Comparison of ENCODE assay signal across 1 cellular context in the genomic region with DNA sequence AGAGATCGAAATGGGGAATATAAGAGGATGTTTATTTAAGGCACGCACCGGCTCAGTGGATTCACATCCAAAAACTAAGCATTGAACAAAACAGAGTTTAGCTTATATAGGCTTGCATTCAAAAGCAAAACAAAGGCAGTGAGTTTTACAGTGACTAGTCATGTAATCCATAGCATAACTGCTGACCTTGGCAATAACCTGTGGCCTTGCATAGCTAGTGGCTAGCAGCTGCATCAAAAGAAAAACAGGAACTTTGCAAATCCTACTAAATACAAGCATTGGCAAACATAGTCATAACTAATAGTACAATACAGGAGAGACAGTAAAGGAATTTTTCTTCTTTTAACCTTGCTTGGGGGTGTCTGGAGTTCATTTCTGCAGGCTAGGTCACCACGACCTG.
TF ChIP-seq lines count a peak whose summit lies in the region.

No MANE protein-coding gene starts in this region.

TF ChIP-seq in K562, 482 proteins besides CTCF, POLR2A, EP300 and RAD21:
- no peak for TF ChIP-seq E2F3 (CRISPR knock-in tag; IDR thresholded peaks at IDR 0.05)
- TF ChIP-seq HLTF (IDR thresholded peaks at IDR 0.05) = no peak
- TF ChIP-seq FOXA3 (CRISPR knock-in tag; conservative IDR thresholded peaks at IDR 0.05 in 1 of 2, IDR thresholded peaks at IDR 0.05 in 1 of 2) = no peak
- TF ChIP-seq HMBOX1 (IDR thresholded peaks at IDR 0.05) = peak; percentile 82
- TF ChIP-seq TFAM (CRISPR knock-in tag; conservative IDR thresholded peaks at IDR 0.05) = no peak
- TF ChIP-seq FOSL1 (tag; conservative IDR thresholded peaks at IDR 0.05) = no peak
- TF ChIP-seq MAFG (tag; conservative IDR thresholded peaks at IDR 0.05) = peak; percentile 74
- peak; percentile 53; the same call in 1 of the 2 replicates for TF ChIP-seq ESRRA (IDR thresholded peaks at IDR 0.05; ENCODE audit: borderline replicate concordance, low read depth)
- no peak for TF ChIP-seq PTRF (tag; IDR thresholded peaks at IDR 0.05)
- no peak for TF ChIP-seq CBX8 (IDR thresholded peaks at IDR 0.05; ENCODE audit: borderline replicate concordance, extremely low read depth, low read depth, low read length, poor library complexity, severe bottlenecking)
- TF ChIP-seq ZZZ3 (IDR thresholded peaks at IDR 0.05) = no peak
- no peak for TF ChIP-seq WHSC1 (IDR thresholded peaks at IDR 0.05; ENCODE audit: low read length)
- TF ChIP-seq MCM3 (IDR thresholded peaks at IDR 0.05) = no peak
- peak; percentile 83 for TF ChIP-seq MAFK (IDR thresholded peaks at IDR 0.05; ENCODE audit: low read length)
- TF ChIP-seq ELK3 (CRISPR knock-in tag; IDR thresholded peaks at IDR 0.05) = no peak
- peak; percentile 84 for TF ChIP-seq MAFF (IDR thresholded peaks at IDR 0.05; ENCODE audit: low read length)
- TF ChIP-seq PPARD (CRISPR knock-in tag; IDR thresholded peaks at IDR 0.05) = no peak
- no peak for TF ChIP-seq JUN (IDR thresholded peaks at IDR 0.05; ENCODE audit: borderline replicate concordance, low read depth, low read length)
- no peak for TF ChIP-seq JUN (CRISPR knock-in tag; IDR thresholded peaks at IDR 0.05; ENCODE audit: borderline replicate concordance)
- no peak for TF ChIP-seq RB1 (IDR thresholded peaks at IDR 0.05; ENCODE audit: low read depth)
- TF ChIP-seq SMARCB1 (IDR thresholded peaks at IDR 0.05; ENCODE audit: insufficient read length, low read depth) = no peak
- TF ChIP-seq SIN3B (IDR thresholded peaks at IDR 0.05; ENCODE audit: low read depth) = no peak
- peak; percentile 88 for TF ChIP-seq ZNF316 (IDR thresholded peaks at IDR 0.05)
- no peak for TF ChIP-seq ZNF436 (CRISPR knock-in tag; IDR thresholded peaks at IDR 0.05)
- TF ChIP-seq ATF7 (IDR thresholded peaks at IDR 0.05) = no peak
- TF ChIP-seq MLLT1 (IDR thresholded peaks at IDR 0.05) = no peak
- TF ChIP-seq NFE2L1 (tag; IDR thresholded peaks at IDR 0.05; ENCODE audit: borderline replicate concordance, low read depth) = no peak
- TF ChIP-seq, protein P1, sequence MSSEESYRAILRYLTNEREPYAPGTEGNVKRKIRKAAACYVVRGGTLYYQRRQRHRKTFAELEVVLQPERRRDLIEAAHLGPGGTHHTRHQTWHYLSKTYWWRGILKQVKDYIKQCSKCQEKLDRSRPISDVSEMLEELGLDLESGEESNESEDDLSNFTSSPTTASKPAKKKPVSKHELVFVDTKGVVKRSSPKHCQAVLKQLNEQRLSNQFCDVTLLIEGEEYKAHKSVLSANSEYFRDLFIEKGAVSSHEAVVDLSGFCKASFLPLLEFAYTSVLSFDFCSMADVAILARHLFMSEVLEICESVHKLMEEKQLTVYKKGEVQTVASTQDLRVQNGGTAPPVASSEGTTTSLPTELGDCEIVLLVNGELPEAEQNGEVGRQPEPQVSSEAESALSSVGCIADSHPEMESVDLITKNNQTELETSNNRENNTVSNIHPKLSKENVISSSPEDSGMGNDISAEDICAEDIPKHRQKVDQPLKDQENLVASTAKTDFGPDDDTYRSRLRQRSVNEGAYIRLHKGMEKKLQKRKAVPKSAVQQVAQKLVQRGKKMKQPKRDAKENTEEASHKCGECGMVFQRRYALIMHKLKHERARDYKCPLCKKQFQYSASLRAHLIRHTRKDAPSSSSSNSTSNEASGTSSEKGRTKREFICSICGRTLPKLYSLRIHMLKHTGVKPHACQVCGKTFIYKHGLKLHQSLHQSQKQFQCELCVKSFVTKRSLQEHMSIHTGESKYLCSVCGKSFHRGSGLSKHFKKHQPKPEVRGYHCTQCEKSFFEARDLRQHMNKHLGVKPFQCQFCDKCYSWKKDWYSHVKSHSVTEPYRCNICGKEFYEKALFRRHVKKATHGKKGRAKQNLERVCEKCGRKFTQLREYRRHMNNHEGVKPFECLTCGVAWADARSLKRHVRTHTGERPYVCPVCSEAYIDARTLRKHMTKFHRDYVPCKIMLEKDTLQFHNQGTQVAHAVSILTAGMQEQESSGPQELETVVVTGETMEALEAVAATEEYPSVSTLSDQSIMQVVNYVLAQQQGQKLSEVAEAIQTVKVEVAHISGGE (CRISPR knock-in tag; IDR thresholded peaks at IDR 0.05) = no peak
- no peak for TF ChIP-seq STAT5A (IDR thresholded peaks at IDR 0.05; ENCODE audit: borderline replicate concordance, low read length)
- TF ChIP-seq C11orf30 (IDR thresholded peaks at IDR 0.05; ENCODE audit: low read depth) = peak; percentile 82
- no peak for TF ChIP-seq RBFOX2 (IDR thresholded peaks at IDR 0.05; ENCODE audit: low read depth, low read length)
- no peak for TF ChIP-seq HSF4 (CRISPR knock-in tag; IDR thresholded peaks at IDR 0.05; ENCODE audit: borderline replicate concordance)
- TF ChIP-seq BRD4 (IDR thresholded peaks at IDR 0.05) = no peak
- no peak for TF ChIP-seq EZH2 (IDR thresholded peaks at IDR 0.05; ENCODE audit: borderline replicate concordance, low read depth, low read length)
